ENCODE assay signal across 9 cellular contexts in genomic region chr16:22007159-22007508, GRCh38. TPM values are rescaled to one million over a fixed set of nuclear protein-coding genes. Genes with fewer than 3 reads are reported as not detected.
DNase-seq lines count a peak whose midpoint lies in the region; ATAC-seq and TF ChIP-seq lines count a peak whose summit lies in the region.
"Had no signal": no experiment of that assay in that cellular context is flagged by ENCODE, and none has a peak within 500 bp of the region (broad histone marks: within the 10 kb centered on the region; RNA-seq: fewer than 3 reads in every experiment).

No MANE protein-coding gene starts in this region.

- peak overlapping the region; percentile 77 for H3K4me3 Mint-ChIP-seq in GM23338

- H3K27me3 ChIP-seq in GM23338 (ENCODE audit: insufficient read depth), result peaks cover 6% of the 10 kb centered on the region

- H3K4me1 ChIP-seq in GM23338 (ENCODE audit: insufficient read depth), result peaks cover 12% of the 10 kb centered on the region

- H3K27ac ChIP-seq in GM23338 (ENCODE audit: low read depth) (peak overlapping the region; percentile 78; the same call in 1 of the 2 replicates), SK-N-MC (no peak overlapping the region)

- H3F3A ChIP-seq in GM23338 (replicated peaks; ENCODE audit: low read depth), result no peaks in the 10 kb centered on the region; the same call in 1 of the 2 replicates

- DNase-seq in GM23338 (ENCODE audit: low spot score) (no peak), SK-N-MC (ENCODE audit: low read depth, low spot score) (no peak), fibroblast of pulmonary artery (ENCODE audit: low read depth) (no peak), skeletal muscle cell (ENCODE audit: low read depth) (no peak), NCI-H1930 (lab: John Stamatoyannopoulos, UW) (no peak), NCI-H187 treated with DMSO at 0.1 percent for 48 hours (lab: John Stamatoyannopoulos, UW) (no peak)

- peak overlapping the region; percentile 84 for H3K4me3 ChIP-seq in GM23338
- H3K4me3 ChIP-seq in SK-N-MC, result peak overlapping the region; percentile 99
- H3K4me3 ChIP-seq in fibroblast of pulmonary artery (replicated peaks; ENCODE audit: low read depth, low read length), result peak overlapping the region; percentile 77
- H3K4me3 ChIP-seq in skeletal muscle cell (ENCODE audit: low read depth, low read length), result peak overlapping the region; percentile 76

- peak overlapping the region; percentile 100 for H2AFZ ChIP-seq in GM23338

- H3K4me2 ChIP-seq in GM23338, result peak overlapping the region; percentile 89

- no peaks in the 10 kb centered on the region for H3K9me3 Mint-ChIP-seq in GM23338

- ATAC-seq in GM23338, result no peak; the same call in 1 of the 3 replicates
- ATAC-seq in HG03378 (IDR thresholded peaks at IDR 0.05; ENCODE audit: unreplicated experiment), result no peak
- ATAC-seq in HG03520 (IDR thresholded peaks at IDR 0.05; ENCODE audit: unreplicated experiment), result no peak

- H3K9ac ChIP-seq in SK-N-MC (ENCODE audit: insufficient read length), result peak overlapping the region; percentile 92

- H3K9me3 ChIP-seq in SK-N-MC (ENCODE audit: low read depth, low read length), result no peaks in the 10 kb centered on the region

- H3K27me3 Mint-ChIP-seq in GM23338 (ENCODE audit: insufficient read depth, low read depth, poor library complexity), result peaks cover 7% of the 10 kb centered on the region

- H3K27ac Mint-ChIP-seq in GM23338, result no peak overlapping the region

- peaks cover 12% of the 10 kb centered on the region for H3K4me1 Mint-ChIP-seq in GM23338

- TF ChIP-seq CTCF in GM23338 (conservative IDR thresholded peaks at IDR 0.05; ENCODE audit: low read depth in 2 of 2), result no peak
- no peak for TF ChIP-seq CTCF in fibroblast of pulmonary artery (IDR thresholded peaks at IDR 0.05; ENCODE audit: low read length, missing control alignments)

- H3K36me3 Mint-ChIP-seq in GM23338 (ENCODE audit: low read depth), result no peaks in the 10 kb centered on the region

- H4K20me1 ChIP-seq in GM23338 (replicated peaks; ENCODE audit: insufficient read depth), result peaks cover 21% of the 10 kb centered on the region

- no peaks in the 10 kb centered on the region for H3K9me2 ChIP-seq in GM23338 (ENCODE audit: insufficient read depth)

- H3K79me2 ChIP-seq in GM23338 (replicated peaks; ENCODE audit: insufficient read depth), result peaks cover 37% of the 10 kb centered on the region

- H3K36me3 ChIP-seq in GM23338 (ENCODE audit: insufficient read depth) (no peaks in the 10 kb centered on the region), SK-N-MC (ENCODE audit: insufficient read depth, low read length) (no peaks in the 10 kb centered on the region)

TF ChIP-seq in GM23338, 12 proteins besides CTCF, POLR2A, EP300 and RAD21:
- TF ChIP-seq POLR2AphosphoS5 (IDR thresholded peaks at IDR 0.05; ENCODE audit: low read depth) (no peak), NANOG (IDR thresholded peaks at IDR 0.05; ENCODE audit: borderline replicate concordance) (no peak), JUNB (IDR thresholded peaks at IDR 0.05; ENCODE audit: unreplicated experiment) (no peak), REST (IDR thresholded peaks at IDR 0.05; ENCODE audit: unreplicated experiment) (no peak), EZH2 (IDR thresholded peaks at IDR 0.05; ENCODE audit: low read depth, unreplicated experiment) (no peak)

RNA-seq across cellular contexts. Expression of gene MOSMO, which starts 0.8 kb away (rescaled TPM):
- total RNA-seq in GM23338 (2014; rRNA removed; shearing (Covaris generic)), result 16.4 and 19.2 TPM in 2 replicates
- polyA plus RNA-seq in GM23338 (2016; fragmentation: Nextera tagmentation; extraction: Ambion mirVana), result 8.7 and 9.1 TPM in 2 replicates

RNA-seq across cellular contexts. Expression of gene PDZD9, which starts 6.2 kb away (rescaled TPM):
- not detected in 2 replicates for total RNA-seq in GM23338 (2014; rRNA removed; shearing (Covaris generic))
- polyA plus RNA-seq in GM23338 (2016; fragmentation: Nextera tagmentation; extraction: Ambion mirVana), result 0.19 and 0.35 TPM in 2 replicates
- total RNA-seq: LHCN-M2 had no signal

RNA-seq across cellular contexts. Expression of gene UQCRC2, which starts 54.0 kb away (rescaled TPM):
- total RNA-seq in GM23338 (2014; rRNA removed; shearing (Covaris generic)), result 122 and 135 TPM in 2 replicates
- 78.2 and 88.0 TPM in 2 replicates for polyA plus RNA-seq in GM23338 (2016; fragmentation: Nextera tagmentation; extraction: Ambion mirVana)
